11 cellular contexts compared by ENCODE assay signal in the genomic region with DNA sequence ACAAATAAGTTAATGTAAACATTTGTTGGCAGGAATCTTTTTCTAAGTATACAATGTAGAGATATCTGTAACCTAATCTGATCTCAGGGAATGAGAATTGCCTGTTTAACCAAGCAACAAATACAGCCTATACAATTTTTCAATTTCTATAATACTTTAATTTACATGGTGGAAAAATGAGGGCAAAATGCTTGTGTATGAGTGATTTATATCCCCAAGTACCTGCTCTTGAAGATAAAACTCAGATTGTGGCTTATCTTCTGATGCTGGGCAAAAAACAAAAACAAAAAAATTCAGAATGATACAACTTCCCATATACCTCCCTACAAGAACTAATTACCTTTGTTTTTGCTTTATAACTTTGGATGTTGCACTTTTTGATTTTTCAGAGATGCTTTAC. TPM values are rescaled to one million over a fixed set of nuclear protein-coding genes. Genes with fewer than 3 reads are reported as not detected.
A peak's percentile ranks its signal among the peaks of the same experiment; 100 is the strongest.
DNase-seq lines count a peak whose midpoint lies in the region; ATAC-seq and TF ChIP-seq lines count a peak whose summit lies in the region.
"Had no signal": no experiment of that assay in that cellular context is flagged by ENCODE, and none has a peak within 500 bp of the region (broad histone marks: within the 10 kb centered on the region; RNA-seq: fewer than 3 reads in every experiment).

No MANE protein-coding gene starts in this region.

- H3K27ac ChIP-seq in breast epithelium (no peak overlapping the region), foreskin keratinocyte (peak overlapping the region; percentile 96)
- H3K27ac ChIP-seq: right atrium auricular region had no signal

- H3K27me3 ChIP-seq in breast epithelium (no peaks in the 10 kb centered on the region), foreskin keratinocyte (no peaks in the 10 kb centered on the region)
- H3K27me3 ChIP-seq: right atrium auricular region had no signal

- ATAC-seq in activated B cell treated with CpG ODN at 0.5 μM for 24 hours (ENCODE audit: low read depth) = no peak
- ATAC-seq in foreskin keratinocyte = no peak
- no peak for ATAC-seq in HG02763 (IDR thresholded peaks at IDR 0.05; ENCODE audit: unreplicated experiment)

- H3K9me3 ChIP-seq in breast epithelium = no peaks in the 10 kb centered on the region
- H3K9me3 ChIP-seq: right atrium auricular region had no signal

- H3K9me3 Mint-ChIP-seq in MCF 10A (ENCODE audit: unreplicated experiment) (no peaks in the 10 kb centered on the region), activated B cell treated with CpG ODN at 0.5 μM for 24 hours (no peaks in the 10 kb centered on the region), type B pancreatic cell (no peaks in the 10 kb centered on the region)

- DNase-seq in MCF 10A (ENCODE audit: unreplicated experiment) (no peak), breast epithelium (ENCODE audit: low spot score in 2 of 2) (no peak), activated B cell treated with CpG ODN at 0.5 μM for 24 hours (no peak), foreskin keratinocyte (no peak), type B pancreatic cell (ENCODE audit: extremely low spot score, unreplicated experiment) (no peak), mesenteric fat pad (ENCODE audit: low spot score) (no peak), T-helper 1 cell (no peak)
- DNase-seq: activated effector memory CD4-positive, alpha-beta T cell treated with anti-CD3 and anti-CD28 coated beads, Interleukin-2, amount 50 U/mL, for 16 hours had no signal

- H3K36me3 ChIP-seq in breast epithelium = no peaks in the 10 kb centered on the region

- H3K4me1 Mint-ChIP-seq in MCF 10A (ENCODE audit: insufficient read depth, unreplicated experiment) (peaks cover 44% of the 10 kb centered on the region), activated B cell treated with CpG ODN at 0.5 μM for 24 hours (peaks cover 77% of the 10 kb centered on the region), type B pancreatic cell (ENCODE audit: unreplicated experiment) (peaks cover 44% of the 10 kb centered on the region)

- intact Hi-C loops in MCF 10A (cut with micrococcal nuclease) = loop anchor here (10.0 kb wide), 1 partner anchor 89 kb away; no protein-coding TSS in a partner anchor
- intact Hi-C loops in breast epithelium (cut with DNase I; ENCODE audit: low total_unique reads) = no loop called here
- intact Hi-C loops in activated B cell treated with CpG ODN at 0.5 μM for 24 hours (cut with micrococcal nuclease) = loop anchor here (10.0 kb wide), 2 partner anchors 239 to 1449 kb away; no protein-coding TSS in a partner anchor

- no peak overlapping the region for H3K4me3 ChIP-seq in breast epithelium
- H3K4me3 ChIP-seq: lung had no signal

- H3K36me3 Mint-ChIP-seq in MCF 10A (ENCODE audit: insufficient read depth, unreplicated experiment) (peaks cover 29% of the 10 kb centered on the region), activated B cell treated with CpG ODN at 0.5 μM for 24 hours (ENCODE audit: low read depth) (peaks cover 44% of the 10 kb centered on the region), type B pancreatic cell (peaks cover 18% of the 10 kb centered on the region)

- POLR2A ChIA-PET in MCF 10A (lab: Yijun Ruan, JAX) (interaction anchor here (1.3 to 3.1 kb wide), 3 partner anchors 16 to 279 kb away, joined by 3 to 14 read pairs (median 3); no protein-coding TSS in a partner anchor), activated B cell treated with CpG ODN at 0.5 μM for 24 hours (lab: Charles Lee) (interaction anchor here (0.9 kb wide), 1 partner anchor 239 kb away, joined by 3 read pairs; no protein-coding TSS in a partner anchor)

- no peak overlapping the region for H3K27ac Mint-ChIP-seq in MCF 10A (ENCODE audit: low read depth, unreplicated experiment)
- no peak overlapping the region for H3K27ac Mint-ChIP-seq in activated B cell treated with CpG ODN at 0.5 μM for 24 hours
- peak overlapping the region; percentile 35 for H3K27ac Mint-ChIP-seq in type B pancreatic cell

- TF ChIP-seq CTCF in MCF 10A (IDR thresholded peaks at IDR 0.05; ENCODE audit: unreplicated experiment) (no peak), breast epithelium (IDR thresholded peaks at IDR 0.05) (no peak), activated B cell treated with CpG ODN at 0.5 μM for 24 hours (IDR thresholded peaks at IDR 0.05) (no peak), foreskin keratinocyte (conservative IDR thresholded peaks at IDR 0.05) (no peak), type B pancreatic cell (conservative IDR thresholded peaks at IDR 0.05) (no peak)

- H3K4me1 ChIP-seq in breast epithelium (no peaks in the 10 kb centered on the region), foreskin keratinocyte (peaks cover 36% of the 10 kb centered on the region)

- CTCF ChIA-PET in MCF 10A (lab: Yijun Ruan, JAX) (interaction anchor here (1.0 kb wide), 1 partner anchor 252 kb away, joined by 3 read pairs; no protein-coding TSS in a partner anchor), activated B cell treated with CpG ODN at 0.5 μM for 24 hours (lab: Charles Lee) (no interaction called here)

- no peaks in the 10 kb centered on the region for H3K27me3 Mint-ChIP-seq in MCF 10A (ENCODE audit: insufficient read depth, unreplicated experiment)
- H3K27me3 Mint-ChIP-seq in activated B cell treated with CpG ODN at 0.5 μM for 24 hours = no peaks in the 10 kb centered on the region
- H3K27me3 Mint-ChIP-seq in type B pancreatic cell = no peaks in the 10 kb centered on the region

- no TSS peak for BruUV-seq in MCF 10A (replicated peaks; lab: Mats Ljungman, UMichigan)

- peak overlapping the region; percentile 95 for H3K4me3 Mint-ChIP-seq in MCF 10A (ENCODE audit: unreplicated experiment)
- H3K4me3 Mint-ChIP-seq in activated B cell treated with CpG ODN at 0.5 μM for 24 hours = peak overlapping the region; percentile 11
- H3K4me3 Mint-ChIP-seq in type B pancreatic cell = peak overlapping the region; percentile 99

- no peak for TF ChIP-seq POLR2A in breast epithelium (IDR thresholded peaks at IDR 0.05)

RNA-seq across cellular contexts. Expression of gene CNOT2, which starts 2.2 kb away (rescaled TPM):
- 88.3 and 91.0 TPM in 2 replicates for total RNA-seq in MCF 10A (2022)
- 100 to 1,000 TPM; 132 to 275 (median 191) TPM for total RNA-seq in breast epithelium
- 92.4 and 98.1 TPM in 2 replicates for total RNA-seq in activated B cell treated with CpG ODN at 0.5 μM for 24 hours
- 61.0 and 65.1 TPM in 2 replicates for total RNA-seq in foreskin keratinocyte
- 19.5 and 20.4 TPM in 2 replicates for polyA plus RNA-seq in foreskin keratinocyte
- 80.2 and 83.9 TPM in 2 replicates for total RNA-seq in type B pancreatic cell (ENCODE audit: low replicate concordance)
- 65.9 TPM for total RNA-seq in mesenteric fat pad

Comparison
In these comparisons a context has a peak if more than half of its experiments do, and no peak if none do; other contexts are left out.
1. H3K4me3 Mint-ChIP-seq: peak in every context shown above with its lines; median percentile 99 in type B pancreatic cell; 95 in MCF 10A; 11 in activated B cell treated with CpG ODN at 0.5 μM for 24 hours.